In genomic region chr22:50635591-50635990, GRCh38 we compare ENCODE assay signal across 21 cellular contexts. TPM values are rescaled to one million over a fixed set of nuclear protein-coding genes. Genes with fewer than 3 reads are reported as not detected.
"Had no signal": no experiment of that assay in that cellular context is flagged by ENCODE, and none has a peak within 500 bp of the region (broad histone marks: within the 10 kb centered on the region; RNA-seq: fewer than 3 reads in every experiment).

No MANE protein-coding gene starts in this region.

- H2AFZ ChIP-seq: hepatocyte had no signal

- H3K4me1 ChIP-seq: esophagus muscularis mucosa, foreskin keratinocyte, gastroesophageal sphincter had no signal

- ATAC-seq: effector memory CD8-positive, alpha-beta T cell; foreskin keratinocyte; gastroesophageal sphincter; heart left ventricle; left cardiac atrium; left lung; left ventricle myocardium superior had no signal

- H3K36me3 Mint-ChIP-seq: immature natural killer cell had no signal

- H3K9me3 ChIP-seq: esophagus muscularis mucosa, gastroesophageal sphincter, heart left ventricle, left lung had no signal

- H3K27me3 Mint-ChIP-seq: dendritic cell treated with granulocyte-macrophage colony-stimulating factor and Interleukin-4, amounts not matched to agents 40 ng/mL and 50 ng/mL, for 4 days had no signal

- H3K4me3 Mint-ChIP-seq: dendritic cell treated with granulocyte-macrophage colony-stimulating factor and Interleukin-4, amounts not matched to agents 40 ng/mL and 50 ng/mL, for 4 days; effector memory CD8-positive, alpha-beta T cell; endodermal cell; immature natural killer cell; memory B cell had no signal

- DNase-seq: cortex of kidney; effector CD8-positive, alpha-beta T cell; effector memory CD8-positive, alpha-beta T cell; endodermal cell; erythroblast; foreskin keratinocyte; heart left ventricle; hypothalamus; immature natural killer cell; left cardiac atrium; left ventricle myocardium superior; mammary epithelial cell; midbrain had no signal

- H3K9me3 Mint-ChIP-seq: dendritic cell treated with granulocyte-macrophage colony-stimulating factor and Interleukin-4, amounts not matched to agents 40 ng/mL and 50 ng/mL, for 4 days; effector memory CD8-positive, alpha-beta T cell; endodermal cell; immature natural killer cell; memory B cell had no signal

- H3K4me3 ChIP-seq: esophagus muscularis mucosa, gastroesophageal sphincter, heart left ventricle, hepatocyte, left lung, lung had no signal

- H3K36me3 ChIP-seq: esophagus muscularis mucosa, gastroesophageal sphincter, heart left ventricle, left lung had no signal

- H3K79me2 ChIP-seq: hepatocyte had no signal

- H3K27ac Mint-ChIP-seq: dendritic cell treated with granulocyte-macrophage colony-stimulating factor and Interleukin-4, amounts not matched to agents 40 ng/mL and 50 ng/mL, for 4 days; effector memory CD8-positive, alpha-beta T cell; endodermal cell; immature natural killer cell; memory B cell had no signal

- H3K27me3 ChIP-seq: esophagus muscularis mucosa, gastroesophageal sphincter, heart left ventricle, hepatocyte, left lung had no signal

- H3K27ac ChIP-seq: epithelial cell of prostate, esophagus muscularis mucosa, foreskin keratinocyte, gastroesophageal sphincter, heart left ventricle, hepatocyte, left lung had no signal

- H3K4me1 Mint-ChIP-seq: endodermal cell, immature natural killer cell had no signal

- H3K4me2 ChIP-seq: hepatocyte had no signal

RNA-seq across cellular contexts. Expression of gene MAPK8IP2, which starts 35.0 kb away (rescaled TPM):
- polyA plus RNA-seq: immature natural killer cell had no signal

RNA-seq across cellular contexts. Expression of gene SHANK3, which starts 37.0 kb away (rescaled TPM):
- polyA plus RNA-seq: immature natural killer cell had no signal
